Comparison of ENCODE assay signal across 11 cellular contexts in genomic region chr1:205270764-205271163, GRCh38.
DNase-seq lines count a peak whose midpoint lies in the region; TF ChIP-seq lines count a peak whose summit lies in the region.
"Had no signal": no experiment of that assay in that cellular context is flagged by ENCODE, and none has a peak within 500 bp of the region (broad histone marks: within the 10 kb centered on the region; RNA-seq: fewer than 3 reads in every experiment).

No MANE protein-coding gene starts in this region.

- H3K9ac ChIP-seq in NT2/D1 (ENCODE audit: insufficient read length, low read depth) = peak overlapping the region; percentile 6

- no peak overlapping the region for H3K27ac ChIP-seq in epithelial cell of prostate
- no peak overlapping the region for H3K27ac ChIP-seq in coronary artery

- DNase-seq in GM03348 (ENCODE audit: low spot score) (peak; percentile 64), NT2/D1 (ENCODE audit: low read depth, low spot score) (no peak), epithelial cell of prostate (ENCODE audit: low read depth, low spot score) (peak; percentile 87), nucleus accumbens (lab: John Stamatoyannopoulos, UW) (peak in 31 of 56 donors; percentile 13 to 79 (median 57)), retina (no peak), coronary artery (ENCODE audit: low spot score) (no peak)
- no peak for DNase-seq in stimulated activated CD4-positive, alpha-beta T cell treated with anti-CD3 and anti-CD28 coated beads, Interleukin-2, amount 100 ng/mL, for 24 hours
- DNase-seq in activated CD4-positive, alpha-beta T cell treated with anti-CD3 and anti-CD28 coated beads for 4 hours = no peak
- DNase-seq: activated CD8-positive, alpha-beta T cell treated with anti-CD3 and anti-CD28 coated beads for 36 hours; activated naive CD8-positive, alpha-beta T cell treated with anti-CD3 and anti-CD28 coated beads, Interleukin-2, amount 50 U/mL, for 24 hours; esophagus squamous epithelium had no signal

- TF ChIP-seq CTCF in coronary artery (IDR thresholded peaks at IDR 0.05) = no peak

- H3K9me3 ChIP-seq in NT2/D1 (ENCODE audit: insufficient read depth, low read length) = no peaks in the 10 kb centered on the region
- H3K9me3 ChIP-seq: esophagus squamous epithelium had no signal

- H3K4me1 ChIP-seq in NT2/D1 (ENCODE audit: insufficient read depth, insufficient read length) = peaks cover 40% of the 10 kb centered on the region

- H3K36me3 ChIP-seq in NT2/D1 (ENCODE audit: insufficient read depth, insufficient read length, low read length) = peaks cover 25% of the 10 kb centered on the region
- H3K36me3 ChIP-seq: esophagus squamous epithelium had no signal

- H3K4me3 ChIP-seq in NT2/D1 (ENCODE audit: insufficient read length, low read depth) (no peak overlapping the region), coronary artery (no peak overlapping the region)
- H3K4me3 ChIP-seq: esophagus squamous epithelium had no signal

- no peaks in the 10 kb centered on the region for H3K27me3 ChIP-seq in NT2/D1 (ENCODE audit: insufficient read depth, insufficient read length)
- H3K27me3 ChIP-seq: esophagus squamous epithelium had no signal

Comparison
In these comparisons a context has a peak if more than half of its experiments do, and no peak if none do; other contexts are left out.
1. DNase-seq: peak in GM03348 (single experiment), epithelial cell of prostate (single experiment) and nucleus accumbens (31 of 56); none in NT2/D1 (single experiment), retina (single experiment), stimulated activated CD4-positive, alpha-beta T cell treated with anti-CD3 and anti-CD28 coated beads, Interleukin-2, amount 100 ng/mL, for 24 hours (0 of 2), coronary artery (single experiment) and activated CD4-positive, alpha-beta T cell treated with anti-CD3 and anti-CD28 coated beads for 4 hours (0 of 2).